9 cellular contexts compared by ENCODE assay signal in the genomic region with DNA sequence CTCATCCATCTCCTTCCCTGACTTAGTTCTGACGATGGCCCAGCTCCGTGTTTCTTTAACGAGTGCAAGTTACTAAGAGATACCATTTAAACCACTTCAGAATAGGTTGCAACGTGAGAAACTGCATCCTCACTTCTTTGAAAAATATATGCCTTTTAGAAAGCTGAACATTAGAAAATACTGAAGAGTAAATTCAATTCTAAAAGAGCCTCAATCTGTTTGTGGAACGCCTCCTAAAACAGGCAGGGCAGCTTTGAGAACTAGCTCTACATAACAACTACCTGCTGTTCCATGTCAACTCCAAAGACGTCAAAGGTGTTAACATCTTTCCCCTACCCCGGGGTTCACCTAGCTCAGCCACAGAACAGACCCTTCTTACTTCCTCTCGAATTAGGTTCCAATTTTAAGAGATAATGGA. TPM values are rescaled to one million over a fixed set of nuclear protein-coding genes. Genes with fewer than 3 reads are reported as not detected.
DNase-seq lines count a peak whose midpoint lies in the region; ATAC-seq, FAIRE-seq and TF ChIP-seq lines count a peak whose summit lies in the region.
"Had no signal": no experiment of that assay in that cellular context is flagged by ENCODE, and none has a peak within 500 bp of the region (broad histone marks: within the 10 kb centered on the region; RNA-seq: fewer than 3 reads in every experiment).

No MANE protein-coding gene starts in this region.

- H3K27me3 ChIP-seq in heart left ventricle (peaks cover 0 to 23% (median 0%) of the 10 kb centered on the region in 9 donors), GM12878 (replicated peaks in 1 of 2; ENCODE audit: control insufficient read depth in 2 of 2, insufficient read depth in 2 of 2, low read length in 1 of 2) (peaks cover 10 to 32% of the 10 kb centered on the region in 2 experiments)

- H3K27ac Mint-ChIP-seq in mesothelial cell of epicardium (no peak overlapping the region), type B pancreatic cell (peak overlapping the region; percentile 79)

- ATAC-seq in heart left ventricle (no peak), Right ventricle myocardium inferior (no peak), GM12878 (no peak)

- H3K27ac ChIP-seq in heart left ventricle (peak overlapping the region in 11 of 12 donors; percentile 28 to 98 (median 94)), GM12878 (ENCODE audit: control insufficient read depth, insufficient read depth) (no peak overlapping the region)

- SMC1A ChIA-PET in GM12878 (lab: Charles Lee; ENCODE audit: uncharacterized antibody, unreplicated experiment), result interaction anchor here (0.5 to 8.3 kb wide), 23 partner anchors 9 to 520 kb away, joined by 3 to 91 read pairs (median 3); no protein-coding TSS in a partner anchor

- in situ Hi-C loops in GM12878 (cut with MboI), result loop anchor here (25.0 kb wide), 1 partner anchor 516 kb away; no protein-coding TSS in a partner anchor

- TF ChIP-seq POLR2A in heart left ventricle (IDR thresholded peaks at IDR 0.05) (no peak), GM12878 (IDR thresholded peaks at IDR 0.05; ENCODE audit: low read depth, low read length) (no peak)

- TF ChIP-seq EP300 in GM12878 (IDR thresholded peaks at IDR 0.05; ENCODE audit: borderline replicate concordance in 1 of 2, control insufficient read depth in 1 of 2, low read depth in 2 of 2, low read length in 2 of 2), result no peak

- WGBS in heart left ventricle, 4 donors, result 46 to 51% (median 49%) methylated on average over 8 of the region's 8 CpGs
- 42% methylated on average over 8 of the region's 8 CpGs for WGBS in GM12878 (ENCODE audit: insufficient coverage, insufficient replicate concordance, low lambda C conversion rate, missing lambda C conversion rate)

- H3K4me1 ChIP-seq in heart left ventricle, result peaks cover 0 to 47% (median 27%) of the 10 kb centered on the region in 12 donors
- peaks cover 29% of the 10 kb centered on the region for H3K4me1 ChIP-seq in GM12878 (ENCODE audit: control insufficient read depth, insufficient read depth, low read length)

- H3K4me2 ChIP-seq in GM12878 (ENCODE audit: control insufficient read depth, insufficient read depth), result peak overlapping the region; percentile 94

- no peaks in the 10 kb centered on the region for H3K36me3 Mint-ChIP-seq in mesothelial cell of epicardium
- H3K36me3 Mint-ChIP-seq in type B pancreatic cell, result peaks cover 4% of the 10 kb centered on the region

- H3K27me3 Mint-ChIP-seq in mesothelial cell of epicardium (ENCODE audit: low read depth) (peaks cover 37% of the 10 kb centered on the region), type B pancreatic cell (peaks cover 79% of the 10 kb centered on the region)

- H3K4me3 ChIP-seq in heart left ventricle (peak overlapping the region in 11 of 12 donors; percentile 44 to 84 (median 69)), GM12878 (0 out of 2 replicates have a peak overlapping the region, but pooled peaks have one; percentile 70)

- H3K36me3 ChIP-seq in heart left ventricle (no peaks in the 10 kb centered on the region), GM12878 (ENCODE audit: control insufficient read depth in 2 of 2, insufficient read depth in 2 of 2, low read length in 1 of 2) (no peaks in the 10 kb centered on the region)

- FAIRE-seq in GM12878 (lab: Jason Lieb, UNC), result no peak

- POLR2A ChIA-PET in GM12878 (lab: Charles Lee), result interaction anchor here (0.7 to 1.8 kb wide), 3 partner anchors 26 to 576 kb away, joined by 3 to 5 read pairs (median 5); no protein-coding TSS in a partner anchor

- no peak for TF ChIP-seq CTCF in heart left ventricle (IDR thresholded peaks at IDR 0.05)
- no peak for TF ChIP-seq CTCF in GM12878 (IDR thresholded peaks at IDR 0.05 in 2 of 3, conservative IDR thresholded peaks at IDR 0.05 in 1 of 3; ENCODE audit: control insufficient read depth in 2 of 3, extremely low read depth in 1 of 3, insufficient read depth in 1 of 3, low read depth in 3 of 3, low read length in 3 of 3)
- TF ChIP-seq CTCF in mesothelial cell of epicardium (IDR thresholded peaks at IDR 0.05; ENCODE audit: unreplicated experiment), result no peak
- TF ChIP-seq CTCF in type B pancreatic cell (conservative IDR thresholded peaks at IDR 0.05), result no peak

- TF ChIP-seq RAD21 in GM12878 (IDR thresholded peaks at IDR 0.05; ENCODE audit: insufficient read depth, low read depth, low read length), result no peak

- RAD21 ChIA-PET in GM12878 (lab: Charles Lee; ENCODE audit: unreplicated experiment), result interaction anchor here (0.7 to 5.7 kb wide), 11 partner anchors 35 to 593 kb away, joined by 3 to 29 read pairs (median 4); no protein-coding TSS in a partner anchor

- H4K20me1 ChIP-seq in GM12878 (ENCODE audit: control insufficient read depth, insufficient read depth), result no peaks in the 10 kb centered on the region

- intact Hi-C loops in heart left ventricle (cut with DNase I) (loop anchor here in 8 of 10 donors (2.0 to 10.0 kb wide), 10 partner anchors 73 to 533 kb away; partner anchors contain the start of gene SSPN (in 3 of the 8)), Right ventricle myocardium inferior (cut with DNase I) (loop anchor here (10.0 kb wide), 2 partner anchors 153 to 283 kb away; no protein-coding TSS in a partner anchor), GM12878 (cut with micrococcal nuclease; ENCODE audit: unreplicated experiment) (loop anchor here (5.0 kb wide), 1 partner anchor 151 kb away; no protein-coding TSS in a partner anchor)

- DNase-seq in heart left ventricle (no peak), Right ventricle myocardium inferior (ENCODE audit: missing footprints) (no peak), GM12878 (ENCODE audit: low read depth, low spot score) (no peak), mesothelial cell of epicardium (ENCODE audit: low spot score in 2 of 2, unreplicated experiment in 2 of 2) (no peak), type B pancreatic cell (ENCODE audit: extremely low spot score, unreplicated experiment) (no peak), NOMO-1 treated with DMSO at 0.1 percent for 48 hours (lab: John Stamatoyannopoulos, UW; ENCODE audit: unreplicated experiment) (no peak), NCI-H2029 treated with DMSO at 0.1 percent for 48 hours (lab: John Stamatoyannopoulos, UW) (no peak)
- DNase-seq in central memory CD4-positive, alpha-beta T cell, result no peak
- DNase-seq: NCI-H146 had no signal

- H3K4me1 Mint-ChIP-seq in mesothelial cell of epicardium (peaks cover 49% of the 10 kb centered on the region), type B pancreatic cell (ENCODE audit: unreplicated experiment) (peaks cover 7% of the 10 kb centered on the region)

- H3K4me3 Mint-ChIP-seq in mesothelial cell of epicardium (peak overlapping the region; percentile 60), type B pancreatic cell (peak overlapping the region; percentile 88)

- H3K9me3 ChIP-seq in heart left ventricle (no peaks in the 10 kb centered on the region), GM12878 (replicated peaks; ENCODE audit: control insufficient read depth, insufficient read depth, low read length) (no peaks in the 10 kb centered on the region)

- CTCF ChIA-PET in GM12878 (lab: Yijun Ruan, JAX), result interaction anchor here (0.9 to 7.8 kb wide), 17 partner anchors 11 to 493 kb away, joined by 3 to 74 read pairs (median 5); partner anchors contain the start of gene SSPN

- no TSS peak for BruUV-seq in GM12878 (replicated peaks; lab: Mats Ljungman, UMichigan)

- no peaks in the 10 kb centered on the region for H3K79me2 ChIP-seq in GM12878 (ENCODE audit: control insufficient read depth, insufficient read depth, low read length)

- H3K9me3 Mint-ChIP-seq in mesothelial cell of epicardium, result no peaks in the 10 kb centered on the region
- no peaks in the 10 kb centered on the region for H3K9me3 Mint-ChIP-seq in type B pancreatic cell

- H2AFZ ChIP-seq in GM12878 (ENCODE audit: control insufficient read depth, low read depth, low read length), result no peak overlapping the region

- no peak overlapping the region for H3K9ac ChIP-seq in GM12878 (ENCODE audit: control insufficient read depth, insufficient read depth, low read length)

TF ChIP-seq in GM12878, 131 proteins besides CTCF, POLR2A, EP300 and RAD21 (continues in another document):
- no peak for TF ChIP-seq ETV6 (conservative IDR thresholded peaks at IDR 0.05 in 1 of 2, IDR thresholded peaks at IDR 0.05 in 1 of 2; ENCODE audit: borderline replicate concordance in 1 of 2, low read depth in 1 of 2)
- TF ChIP-seq BRCA1 (IDR thresholded peaks at IDR 0.05; ENCODE audit: low read depth, low read length), result no peak
- TF ChIP-seq, protein P1, sequence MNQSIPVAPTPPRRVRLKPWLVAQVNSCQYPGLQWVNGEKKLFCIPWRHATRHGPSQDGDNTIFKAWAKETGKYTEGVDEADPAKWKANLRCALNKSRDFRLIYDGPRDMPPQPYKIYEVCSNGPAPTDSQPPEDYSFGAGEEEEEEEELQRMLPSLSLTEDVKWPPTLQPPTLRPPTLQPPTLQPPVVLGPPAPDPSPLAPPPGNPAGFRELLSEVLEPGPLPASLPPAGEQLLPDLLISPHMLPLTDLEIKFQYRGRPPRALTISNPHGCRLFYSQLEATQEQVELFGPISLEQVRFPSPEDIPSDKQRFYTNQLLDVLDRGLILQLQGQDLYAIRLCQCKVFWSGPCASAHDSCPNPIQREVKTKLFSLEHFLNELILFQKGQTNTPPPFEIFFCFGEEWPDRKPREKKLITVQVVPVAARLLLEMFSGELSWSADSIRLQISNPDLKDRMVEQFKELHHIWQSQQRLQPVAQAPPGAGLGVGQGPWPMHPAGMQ (IDR thresholded peaks at IDR 0.05; ENCODE audit: borderline replicate concordance), result no peak
- no peak for TF ChIP-seq RB1 (IDR thresholded peaks at IDR 0.05; ENCODE audit: borderline replicate concordance)

RNA-seq across cellular contexts. Expression of gene BHLHE41, which starts 3.5 kb away (rescaled TPM):
- total RNA-seq in heart left ventricle (10 to 100 TPM in 7 of 9 donors, 1 to 10 TPM in 2; 8.3 to 66.0 (median 32.2) TPM), Right ventricle myocardium inferior (34.5 TPM), GM12878 (2014; rRNA removed) (not detected in 2 replicates), GM12878 (2014; rRNA removed; fragmentation: Illumina TruSeq; extraction: Trizol) (0.04 and 0.14 TPM in 2 replicates), GM12878 (2021) (0.13 and 0.45 TPM in 2 replicates), mesothelial cell of epicardium (5.7 to 9.6 TPM (median 9.2 TPM) in 3 replicates), type B pancreatic cell (ENCODE audit: low replicate concordance) (5.8 and 12.5 TPM in 2 replicates)
- polyA plus RNA-seq in heart left ventricle (1 to 10 TPM; 6.8 to 8.8 TPM), GM12878 (2011; rRNA removed) (0.84 and 1.5 TPM in 2 replicates), GM12878 (2014; fragmentation: Illumina TruSeq; extraction: Trizol) (0.07 TPM in 1 of 2 replicates, not detected in the other), GM12878 (2014; fragmentation: Nextera tagmentation; extraction: Ambion mirVana) (under 1 TPM; 0.02 to 0.04 TPM), GM12878 (2014; rRNA removed) (0.08 and 0.23 TPM in 2 replicates), GM12878 (2016; fragmentation: Nextera tagmentation; extraction: Ambion mirVana) (not detected)
- 0.15 TPM in 2 replicates for total RNA-seq in GM12878 (2013; cell fraction: nucleolus; rRNA removed)
- polyA plus RNA-seq in GM12878 (2011; ENCODE audit: low read depth), result 0.17 TPM
- polyA plus RNA-seq in GM12878 (2011; cell fraction: cytosol; rRNA removed), result 0.48 and 1.2 TPM in 2 replicates
- polyA plus RNA-seq in GM12878 (2011; cell fraction: nucleus; rRNA removed), result 0.89 and 1.9 TPM in 2 replicates
- 0.74 and 1.8 TPM in 2 replicates for polyA plus RNA-seq in GM12878 (2012)
- 0.41 and 1.2 TPM in 2 replicates for polyA minus RNA-seq in GM12878 (2011; rRNA and poly(A)+ RNA removed)
- 0.21 and 0.53 TPM in 2 replicates for polyA minus RNA-seq in GM12878 (2011; cell fraction: cytosol; rRNA and poly(A)+ RNA removed)
- polyA minus RNA-seq in GM12878 (2011; cell fraction: nucleus; rRNA and poly(A)+ RNA removed), result 0.36 and 2.1 TPM in 2 replicates
